Comparison of ENCODE assay signal across 25 cellular contexts in genomic region chr2:48334180-48334579, GRCh38.
"Had no signal": no experiment of that assay in that cellular context is flagged by ENCODE, and none has a peak within 500 bp of the region (broad histone marks: within the 10 kb centered on the region; RNA-seq: fewer than 3 reads in every experiment).

No MANE protein-coding gene starts in this region.

- FAIRE-seq: kidney, pancreas had no signal

- H3K27me3 Mint-ChIP-seq: activated naive CD8-positive, alpha-beta T cell treated with anti-CD3 and anti-CD28 coated beads, Interleukin-2, amount 10 ng/mL, durations not matched to agents 7 days and 5 days; natural killer cell treated with Interleukin-12 subunit alpha and Interleukin-12 subunit beta and Interleukin-15 and Interleukin-18, amount 100 ng/mL, for 72 hours; stimulated activated naive CD8-positive, alpha-beta T cell treated with anti-CD3 and anti-CD28 coated beads, Interleukin-15, amount 100 ng/mL, for 72 hours had no signal

- H3K36me3 Mint-ChIP-seq: natural killer cell treated with Interleukin-12 subunit alpha and Interleukin-12 subunit beta and Interleukin-15 and Interleukin-18, amount 100 ng/mL, for 72 hours had no signal

- DNase-seq: activated CD4-positive, alpha-beta T cell treated with anti-CD3 and anti-CD28 coated beads for 4 hours; activated CD4-positive, alpha-beta T cell treated with anti-CD3 and anti-CD28 coated beads, Interleukin-2, amount 50 U/mL, for 48 hours; activated CD4-positive, CD25-positive, alpha-beta regulatory T cell; activated CD8-positive, alpha-beta memory T cell treated with anti-CD3 and anti-CD28 coated beads, Interleukin-2, amount 50 U/mL, for 48 hours; activated naive CD4-positive, alpha-beta T cell treated with anti-CD3 and anti-CD28 coated beads for 36 hours; activated naive CD8-positive, alpha-beta T cell treated with anti-CD3 and anti-CD28 coated beads, Interleukin-2, amount 10 ng/mL, durations not matched to agents 7 days and 5 days; activated T-cell treated with anti-CD3 and anti-CD28 coated beads, Interleukin-2, amount 50 U/mL, for 48 hours; amniotic stem cell; dermis blood vessel endothelial cell; effector memory CD4-positive, alpha-beta T cell; foreskin keratinocyte; kidney; lower lobe of right lung; midbrain; pancreas; psoas muscle; right cardiac atrium; stimulated activated CD4-positive, alpha-beta T cell treated with anti-CD3 and anti-CD28 coated beads, Interleukin-12 subunit alpha, Interleukin-12 subunit beta, amount 100 ng/mL, for 4 hours; stimulated activated CD4-positive, alpha-beta T cell treated with anti-CD3 and anti-CD28 coated beads, Interleukin-4, amount 100 ng/mL, for 4 hours; stimulated activated naive CD8-positive, alpha-beta T cell treated with anti-CD3 and anti-CD28 coated beads, Interleukin-15, amount 100 ng/mL, for 72 hours; T-helper 9 cell had no signal

- H3K9me3 ChIP-seq: lower lobe of right lung, pancreas, psoas muscle, suprapubic skin, tibial nerve had no signal

- H3K27ac Mint-ChIP-seq: activated naive CD4-positive, alpha-beta T cell treated with anti-CD3 and anti-CD28 coated beads for 36 hours; activated naive CD8-positive, alpha-beta T cell treated with anti-CD3 and anti-CD28 coated beads, Interleukin-2, amount 10 ng/mL, durations not matched to agents 7 days and 5 days; natural killer cell treated with Interleukin-12 subunit alpha and Interleukin-12 subunit beta and Interleukin-15 and Interleukin-18, amount 100 ng/mL, for 72 hours; stimulated activated naive CD8-positive, alpha-beta T cell treated with anti-CD3 and anti-CD28 coated beads, Interleukin-15, amount 100 ng/mL, for 72 hours had no signal

- H3K27me3 ChIP-seq: foreskin keratinocyte, pancreas, suprapubic skin, tibial nerve had no signal

- H3K36me3 ChIP-seq: lower lobe of right lung, pancreas, suprapubic skin had no signal

- H3K4me1 ChIP-seq: foreskin keratinocyte had no signal

- H3K27ac ChIP-seq: foreskin keratinocyte, lower lobe of right lung, pancreas, psoas muscle, suprapubic skin, tibial nerve had no signal

- ATAC-seq: foreskin keratinocyte; left lobe of liver; lower lobe of right lung; natural killer cell treated with Interleukin-12 subunit alpha and Interleukin-12 subunit beta and Interleukin-15 and Interleukin-18, amount 100 ng/mL, for 72 hours; pancreas; psoas muscle; right cardiac atrium; stimulated activated naive CD8-positive, alpha-beta T cell treated with anti-CD3 and anti-CD28 coated beads, Interleukin-15, amount 100 ng/mL, for 72 hours had no signal

- H3K4me3 ChIP-seq: lower lobe of right lung, pancreas, psoas muscle, suprapubic skin, tibial nerve had no signal

- H3K4me3 Mint-ChIP-seq: activated naive CD4-positive, alpha-beta T cell treated with anti-CD3 and anti-CD28 coated beads for 36 hours; activated naive CD8-positive, alpha-beta T cell treated with anti-CD3 and anti-CD28 coated beads, Interleukin-2, amount 10 ng/mL, durations not matched to agents 7 days and 5 days; natural killer cell treated with Interleukin-12 subunit alpha and Interleukin-12 subunit beta and Interleukin-15 and Interleukin-18, amount 100 ng/mL, for 72 hours; stimulated activated naive CD8-positive, alpha-beta T cell treated with anti-CD3 and anti-CD28 coated beads, Interleukin-15, amount 100 ng/mL, for 72 hours had no signal
